Comparison of ENCODE assay signal across 8 cellular contexts in genomic region chr6:143528164-143528811, GRCh38. TPM values are rescaled to one million over a fixed set of nuclear protein-coding genes. Genes with fewer than 3 reads are reported as not detected.
DNase-seq lines count a peak whose midpoint lies in the region; ATAC-seq, FAIRE-seq and TF ChIP-seq lines count a peak whose summit lies in the region.

No MANE protein-coding gene starts in this region.

- H3K4me3 ChIP-seq in IMR-90 (ENCODE audit: insufficient read depth, low read depth, low read length): no peak overlapping the region
- no peak overlapping the region for H3K4me3 ChIP-seq in astrocyte (ENCODE audit: insufficient read depth, low read depth, low read length)

- H3K56ac ChIP-seq in IMR-90 (ENCODE audit: extremely low read depth, insufficient read depth, low read length): no peak overlapping the region

- H3K23ac ChIP-seq in IMR-90 (ENCODE audit: low read depth, low read length): no peak overlapping the region

- H3K27ac ChIP-seq in IMR-90 (ENCODE audit: insufficient read depth, low read length) (no peak overlapping the region), astrocyte (ENCODE audit: low read depth, low read length) (no peak overlapping the region)

- H3K4me1 ChIP-seq in IMR-90 (ENCODE audit: control insufficient read depth, insufficient read depth, low read length): peaks cover 2% of the 10 kb centered on the region; the same call in 1 of the 2 replicates
- H3K4me1 ChIP-seq in astrocyte (ENCODE audit: insufficient read depth, low read length): no peaks in the 10 kb centered on the region

- H3K79me2 ChIP-seq in astrocyte (ENCODE audit: insufficient read depth, low read length): no peaks in the 10 kb centered on the region

- dilution Hi-C loops in IMR-90 (cut with HindIII; ENCODE audit: low sequenced_read_pairs, unreplicated experiment): no loop called here

- TF ChIP-seq RAD21 in IMR-90 (IDR thresholded peaks at IDR 0.05; ENCODE audit: low read length): no peak

- FAIRE-seq in astrocyte (lab: Jason Lieb, UNC): no peak

- H3K27me3 ChIP-seq in IMR-90 (ENCODE audit: control insufficient read depth, insufficient read depth, low read length) (peaks cover 9% of the 10 kb centered on the region), astrocyte (ENCODE audit: insufficient read depth, low read length) (no peaks in the 10 kb centered on the region)

- CTCF ChIA-PET in IMR-90 (lab: Yijun Ruan, JAX): interaction anchor here (0.7 kb wide), 1 partner anchor 248 kb away, joined by 3 read pairs; no protein-coding TSS in a partner anchor

- H2AFZ ChIP-seq in IMR-90 (replicated peaks; ENCODE audit: low read length, poor library complexity): peak overlapping the region; percentile 70
- H2AFZ ChIP-seq in astrocyte (ENCODE audit: low read depth, low read length): peak overlapping the region; percentile 42

- H3K79me1 ChIP-seq in IMR-90 (ENCODE audit: low read depth in 1 of 2, low read length in 2 of 2): no peaks in the 10 kb centered on the region

- H4K8ac ChIP-seq in IMR-90 (ENCODE audit: low read depth in 2 of 2, low read length in 2 of 2): peak overlapping the region in 1 of 2 experiments; percentile 58; a peak in 1 of 4 replicates

- in situ Hi-C loops in IMR-90 (cut with MboI; ENCODE audit: low sequenced_read_pairs): no loop called here

- H3K9ac ChIP-seq in IMR-90 (ENCODE audit: low read depth, low read length) (no peak overlapping the region), astrocyte (ENCODE audit: low read length) (no peak overlapping the region)

- H3K4ac ChIP-seq in IMR-90 (ENCODE audit: low read depth, low read length): no peak overlapping the region

- 0 out of 2 replicates have a peak overlapping the region, but pooled peaks have one; percentile 51 for H2BK20ac ChIP-seq in IMR-90 (ENCODE audit: low read depth, low read length)

- no peak overlapping the region for H2AK5ac ChIP-seq in IMR-90 (ENCODE audit: low read depth, low read length)

- POLR2A ChIA-PET in IMR-90 (lab: Charles Lee; ENCODE audit: unreplicated experiment): no interaction called here

- peaks cover 3% of the 10 kb centered on the region for H3K27me3 Mint-ChIP-seq in astrocyte (ENCODE audit: low read depth, unreplicated experiment)

- H4K91ac ChIP-seq in IMR-90 (ENCODE audit: insufficient read depth, low read depth, low read length): no peak overlapping the region

- no TSS peak for BruUV-seq in IMR-90 (replicated peaks; lab: Mats Ljungman, UMichigan)

- no peak overlapping the region for H2BK120ac ChIP-seq in IMR-90 (ENCODE audit: low read depth, low read length)

- H3K9me3 ChIP-seq in IMR-90 (ENCODE audit: control insufficient read depth, insufficient read depth, low read length) (no peaks in the 10 kb centered on the region), astrocyte (ENCODE audit: insufficient read depth, low read depth, low read length) (no peaks in the 10 kb centered on the region)

- TF ChIP-seq POLR2A in IMR-90 (IDR thresholded peaks at IDR 0.05; ENCODE audit: low read depth, low read length): no peak

- no peak overlapping the region for H3K14ac ChIP-seq in IMR-90 (replicated peaks; ENCODE audit: low read depth, low read length)

- H3K9me1 ChIP-seq in IMR-90 (ENCODE audit: insufficient read depth, low read length): no peaks in the 10 kb centered on the region

- H3K27ac Mint-ChIP-seq in astrocyte (ENCODE audit: unreplicated experiment): no peak overlapping the region

- no peak overlapping the region for H2AK9ac ChIP-seq in IMR-90 (replicated peaks; ENCODE audit: low read depth, low read length, poor library complexity)

- H3K4me2 ChIP-seq in IMR-90 (ENCODE audit: low read depth, low read length): no peak overlapping the region
- H3K4me2 ChIP-seq in astrocyte (ENCODE audit: low read length): no peak overlapping the region

- no peak overlapping the region for H3K4me3 Mint-ChIP-seq in astrocyte (ENCODE audit: unreplicated experiment)

- H3K9me3 Mint-ChIP-seq in astrocyte (ENCODE audit: unreplicated experiment): peaks cover 1% of the 10 kb centered on the region

- H2BK5ac ChIP-seq in IMR-90 (ENCODE audit: low read depth, low read length, poor library complexity, severe bottlenecking): no peak overlapping the region

- intact Hi-C loops in IMR-90 (cut with micrococcal nuclease): no loop called here

- no peak overlapping the region for H4K5ac ChIP-seq in IMR-90 (ENCODE audit: low read depth, low read length)

- no peaks in the 10 kb centered on the region for H3K36me3 ChIP-seq in IMR-90 (ENCODE audit: control insufficient read depth, insufficient read depth, low read length)
- no peaks in the 10 kb centered on the region for H3K36me3 ChIP-seq in astrocyte (ENCODE audit: insufficient read depth, low read length)

- H4K20me1 ChIP-seq in IMR-90 (ENCODE audit: insufficient read depth, low read length) (no peaks in the 10 kb centered on the region), astrocyte (ENCODE audit: insufficient read depth, low read length) (no peaks in the 10 kb centered on the region)

- no peak for TF ChIP-seq CTCF in IMR-90 (conservative IDR thresholded peaks at IDR 0.05; ENCODE audit: low read depth, low read length)
- no peak for TF ChIP-seq CTCF in astrocyte (IDR thresholded peaks at IDR 0.05; ENCODE audit: insufficient read depth, low read depth, low read length)

- WGBS in IMR-90 (ENCODE audit: extremely low coverage in 2 of 2, insufficient read length in 1 of 2), 2 experiments: 60% methylated on average over 1 of the region's 7 CpGs; no CpG with 5 or more reads in 1 of the 2 experiments

- ATAC-seq in GM21447 (IDR thresholded peaks at IDR 0.05; ENCODE audit: unreplicated experiment) (peak; percentile 76), IMR-90 (ENCODE audit: low read depth) (no peak)

- no peak overlapping the region for H2BK15ac ChIP-seq in IMR-90 (ENCODE audit: low read depth, low read length)

- H3K4me1 Mint-ChIP-seq in astrocyte (ENCODE audit: low read depth, unreplicated experiment): no peaks in the 10 kb centered on the region

- no peaks in the 10 kb centered on the region for H3K36me3 Mint-ChIP-seq in astrocyte (ENCODE audit: low read depth, unreplicated experiment)

- H3K18ac ChIP-seq in IMR-90 (ENCODE audit: low read depth, low read length): no peak overlapping the region

- DNase-seq in GF-D8 (lab: John Stamatoyannopoulos, UW) (peak; percentile 26), IMR-90 (no peak), astrocyte (ENCODE audit: low read depth) (no peak), HuH-7 (ENCODE audit: low spot score) (no peak), NCI-H526 treated with DMSO at 0.1 percent for 48 hours (lab: John Stamatoyannopoulos, UW) (no peak), NCI-H128 (lab: John Stamatoyannopoulos, UW; ENCODE audit: unreplicated experiment) (no peak), NCI-H1694 (lab: John Stamatoyannopoulos, UW) (no peak)

TF ChIP-seq in IMR-90, 13 proteins besides CTCF, POLR2A, EP300 and RAD21:
- no peak for TF ChIP-seq MAFK (IDR thresholded peaks at IDR 0.05; ENCODE audit: low read depth, low read length)
- no peak for TF ChIP-seq BHLHE40 (IDR thresholded peaks at IDR 0.05; ENCODE audit: low read depth, low read length)
- no peak for TF ChIP-seq NFE2L2 (IDR thresholded peaks at IDR 0.05; ENCODE audit: low read depth, low read length)
- TF ChIP-seq SMC3 (IDR thresholded peaks at IDR 0.05; ENCODE audit: low read depth, low read length): no peak
- TF ChIP-seq USF2 (IDR thresholded peaks at IDR 0.05; ENCODE audit: low read depth, low read length): no peak
- TF ChIP-seq MAZ (IDR thresholded peaks at IDR 0.05; ENCODE audit: borderline replicate concordance, low read depth, low read length): no peak
- TF ChIP-seq ELK1 (IDR thresholded peaks at IDR 0.05; ENCODE audit: borderline replicate concordance, low read depth, low read length): no peak

RNA-seq across cellular contexts. Expression of gene FUCA2, which starts 16.8 kb away (rescaled TPM):
- 44.1 and 52.5 TPM in 2 replicates for total RNA-seq in IMR-90 (2012; rRNA removed)
- 37.8 and 47.4 TPM in 2 replicates for polyA plus RNA-seq in IMR-90 (2012; rRNA removed)
- polyA plus RNA-seq in IMR-90 (2012; cell fraction: cytosol; rRNA removed): 41.6 and 46.4 TPM in 2 replicates
- polyA plus RNA-seq in IMR-90 (2012; cell fraction: nucleus; rRNA removed; ENCODE audit: low replicate concordance): 29.4 and 35.2 TPM in 2 replicates
- 58.7 and 64.0 TPM in 2 replicates for total RNA-seq in astrocyte
